Comparison of ENCODE assay signal across 8 cellular contexts in the genomic region with DNA sequence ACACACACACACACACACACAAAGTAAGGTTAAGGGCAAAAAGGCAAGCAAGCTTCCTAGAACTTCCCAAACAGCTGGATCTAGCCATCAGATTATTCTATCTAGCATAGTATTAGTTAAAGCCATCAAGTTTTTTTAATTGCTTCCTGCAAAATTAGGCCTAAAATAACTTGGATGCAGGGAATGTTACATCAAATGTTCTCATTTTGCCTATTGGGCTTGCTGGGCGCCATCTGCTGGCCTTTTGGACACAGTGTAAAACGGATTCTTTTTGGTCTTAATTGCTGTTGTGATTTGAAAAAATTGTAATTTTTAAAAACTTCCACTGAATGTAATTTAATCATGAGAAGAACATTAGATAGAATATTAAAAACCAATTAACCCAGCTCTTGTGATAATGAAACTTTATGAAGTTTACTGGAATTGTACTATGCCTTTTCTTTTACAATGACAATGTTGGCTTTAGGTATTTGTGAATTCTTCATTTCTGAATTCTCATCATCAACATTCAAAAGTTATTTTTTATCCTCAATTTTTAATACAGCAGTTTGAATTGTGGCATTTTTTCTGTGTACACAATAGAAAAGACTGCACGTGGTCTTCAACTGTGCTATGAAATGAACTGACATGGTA. TPM values are rescaled to one million over a fixed set of nuclear protein-coding genes. Genes with fewer than 3 reads are reported as not detected.
DNase-seq lines count a peak whose midpoint lies in the region; ATAC-seq, FAIRE-seq and TF ChIP-seq lines count a peak whose summit lies in the region.

No MANE protein-coding gene starts in this region.

- peak; percentile 62 for DNase-seq in AG20443 (ENCODE audit: low spot score)
- DNase-seq in GM19239 (ENCODE audit: insufficient read length, low spot score): no peak
- peak; percentile 73 for DNase-seq in NCI-H748 (lab: John Stamatoyannopoulos, UW; ENCODE audit: unreplicated experiment)
- DNase-seq in activated gamma-delta T cell treated with anti-CD3 and anti-CD28 coated beads, Interleukin-2, amount 50 U/mL, for 16 hours (ENCODE audit: low read depth): peak; percentile 14
- DNase-seq in germinal center (ENCODE audit: low spot score): peak; percentile 29
- no peak for DNase-seq in progenitor cell of endocrine pancreas (ENCODE audit: low spot score, unreplicated experiment)

- H3K9me3 Mint-ChIP-seq in progenitor cell of endocrine pancreas (ENCODE audit: low read depth): no peaks in the 10 kb centered on the region

- ATAC-seq in HG03432 (IDR thresholded peaks at IDR 0.05; ENCODE audit: unreplicated experiment) (no peak), GM19463 (IDR thresholded peaks at IDR 0.05; ENCODE audit: unreplicated experiment) (no peak)

- peak; percentile 82 for FAIRE-seq in GM19239 (lab: Jason Lieb, UNC)

- peaks cover 5% of the 10 kb centered on the region for H3K36me3 Mint-ChIP-seq in progenitor cell of endocrine pancreas (ENCODE audit: insufficient read depth)

- no peak overlapping the region for H3K4me3 Mint-ChIP-seq in progenitor cell of endocrine pancreas (ENCODE audit: low read depth)

- peak overlapping the region; percentile 90 for H3K27ac Mint-ChIP-seq in progenitor cell of endocrine pancreas

- TF ChIP-seq CTCF in progenitor cell of endocrine pancreas (IDR thresholded peaks at IDR 0.05; ENCODE audit: unreplicated experiment): peak; percentile 88

- H3K27me3 Mint-ChIP-seq in progenitor cell of endocrine pancreas: no peaks in the 10 kb centered on the region

- H3K4me1 Mint-ChIP-seq in progenitor cell of endocrine pancreas (ENCODE audit: low read depth): peaks cover 22% of the 10 kb centered on the region

RNA-seq across cellular contexts. Expression of gene MKKS, which starts 6.8 kb away (rescaled TPM):
- total RNA-seq in progenitor cell of endocrine pancreas: 17.8 and 18.7 TPM in 2 replicates

RNA-seq across cellular contexts. Expression of gene SLX4IP, which starts 7.9 kb away (rescaled TPM):
- total RNA-seq in progenitor cell of endocrine pancreas: 11.6 and 12.0 TPM in 2 replicates

Comparison
In these comparisons a context has a peak if more than half of its experiments do, and no peak if none do; other contexts are left out.
1. DNase-seq: peak in AG20443 (single experiment), NCI-H748 (single experiment), activated gamma-delta T cell treated with anti-CD3 and anti-CD28 coated beads, Interleukin-2, amount 50 U/mL, for 16 hours (single experiment) and germinal center (single experiment); none in GM19239 (single experiment) and progenitor cell of endocrine pancreas (single experiment).